9 cellular contexts compared by ENCODE assay signal in genomic region chr1:12001996-12002493, GRCh38. TPM values are rescaled to one million over a fixed set of nuclear protein-coding genes. Genes with fewer than 3 reads are reported as not detected.
DNase-seq lines count a peak whose midpoint lies in the region; FAIRE-seq and TF ChIP-seq lines count a peak whose summit lies in the region.
"Had no signal": no experiment of that assay in that cellular context is flagged by ENCODE, and none has a peak within 500 bp of the region (broad histone marks: within the 10 kb centered on the region; RNA-seq: fewer than 3 reads in every experiment).

No MANE protein-coding gene starts in this region.

- no peak for TF ChIP-seq EP300 in suprapubic skin (IDR thresholded peaks at IDR 0.05)

- H3K27ac ChIP-seq in neuronal stem cell (replicated peaks; ENCODE audit: low read length) (no peak overlapping the region), suprapubic skin (no peak overlapping the region)

- H3K79me1 ChIP-seq in neuronal stem cell (ENCODE audit: low read depth, low read length) = peaks cover 1% of the 10 kb centered on the region

- H2BK12ac ChIP-seq in neuronal stem cell (ENCODE audit: low read length) = no peak overlapping the region

- H2BK15ac ChIP-seq in neuronal stem cell (ENCODE audit: low read length) = no peak overlapping the region

- H3K4me2 ChIP-seq in neuronal stem cell (ENCODE audit: insufficient read depth, low read length, poor library complexity, severe bottlenecking) = no peak overlapping the region

- H3K14ac ChIP-seq in neuronal stem cell (ENCODE audit: low read length) = no peak overlapping the region

- H2BK120ac ChIP-seq in neuronal stem cell (ENCODE audit: low read depth, low read length) = peak overlapping the region; percentile 12

- H3K18ac ChIP-seq in neuronal stem cell (ENCODE audit: low read length) = no peak overlapping the region

- H3K23ac ChIP-seq in neuronal stem cell (ENCODE audit: low read depth, low read length, poor library complexity) = no peak overlapping the region

- H3K9me3 ChIP-seq in neuronal stem cell (replicated peaks in 1 of 2; ENCODE audit: control insufficient read depth in 2 of 2, insufficient read depth in 1 of 2, low read depth in 1 of 2, low read length in 2 of 2) (peaks cover 0 to 3% of the 10 kb centered on the region in 2 donors), suprapubic skin (no peaks in the 10 kb centered on the region)

- no peak overlapping the region for H2AK5ac ChIP-seq in neuronal stem cell (ENCODE audit: low read depth, low read length)

- no peak overlapping the region for H4K91ac ChIP-seq in neuronal stem cell (ENCODE audit: low read depth, low read length, poor library complexity)

- no peak for TF ChIP-seq CTCF in suprapubic skin (IDR thresholded peaks at IDR 0.05)
- no peak for TF ChIP-seq CTCF in GM10266 (IDR thresholded peaks at IDR 0.05; ENCODE audit: control insufficient read depth, insufficient read depth, low read depth, missing control alignments)

- peaks cover 2 to 9% of the 10 kb centered on the region in 2 donors for H3K4me1 ChIP-seq in neuronal stem cell (ENCODE audit: control insufficient read depth in 2 of 2, insufficient read depth in 1 of 2, low read depth in 1 of 2, low read length in 2 of 2)
- H3K4me1 ChIP-seq in suprapubic skin = no peaks in the 10 kb centered on the region

- H3K27me3 ChIP-seq in neuronal stem cell (ENCODE audit: control insufficient read depth in 3 of 3, insufficient read depth in 3 of 3, low read depth in 1 of 3, low read length in 3 of 3) (no peaks in the 10 kb centered on the region), suprapubic skin (no peaks in the 10 kb centered on the region)

- H2AFZ ChIP-seq in neuronal stem cell (ENCODE audit: low read length) = no peak overlapping the region

- TF ChIP-seq POLR2A in H54 (IDR thresholded peaks at IDR 0.05; ENCODE audit: low read depth, low read length) = no peak
- TF ChIP-seq POLR2A in erythroblast (IDR thresholded peaks at IDR 0.05; ENCODE audit: low read length) = no peak
- no peak for TF ChIP-seq POLR2A in suprapubic skin (IDR thresholded peaks at IDR 0.05)

- no peak overlapping the region for H3K9ac ChIP-seq in neuronal stem cell (ENCODE audit: low read depth, low read length, poor library complexity)

- peak; percentile 65 for DNase-seq in H54 (ENCODE audit: insufficient read length, low spot score)
- peak; percentile 87 for DNase-seq in RCC 7860 (ENCODE audit: low spot score)
- DNase-seq in erythroblast (lab: John Stamatoyannopoulos, UW) = peak; percentile 64 to 68
- no peak for DNase-seq in neuronal stem cell (ENCODE audit: low spot score)
- no peak for DNase-seq in suprapubic skin (ENCODE audit: low spot score in 2 of 2)
- DNase-seq in stimulated activated naive CD4-positive, alpha-beta T cell treated with Interleukin-2 at 50 U/mL for 16 hours (lab: John Stamatoyannopoulos, UW) = no peak
- no peak for DNase-seq in GM10266 (ENCODE audit: extremely low spot score)
- no peak for DNase-seq in activated naive CD4-positive, alpha-beta T cell treated with anti-CD3 and anti-CD28 coated beads, Interleukin-2, amount 50 U/mL, for 16 hours
- DNase-seq: naive B cell had no signal

- H3K4ac ChIP-seq in neuronal stem cell (ENCODE audit: low read length) = no peak overlapping the region

- WGBS in neuronal stem cell (ENCODE audit: extremely low coverage in 2 of 2, insufficient read length in 2 of 2, insufficient replicate concordance in 1 of 2), 2 donors = no CpG with 5 or more reads among the region's 10 CpGs
- 30% methylated on average over 2 of the region's 10 CpGs for WGBS in suprapubic skin

- H2BK5ac ChIP-seq in neuronal stem cell (ENCODE audit: low read length) = no peak overlapping the region

- peaks cover 66 to 85% of the 10 kb centered on the region in 2 donors for H3K36me3 ChIP-seq in neuronal stem cell (replicated peaks in 1 of 2; ENCODE audit: control insufficient read depth in 2 of 2, insufficient read depth in 2 of 2, low read length in 2 of 2)
- H3K36me3 ChIP-seq in suprapubic skin = peaks cover 100% of the 10 kb centered on the region

- peak overlapping the region; percentile 68 for H4K8ac ChIP-seq in neuronal stem cell (ENCODE audit: low read depth, low read length)

- FAIRE-seq in H54 (lab: Jason Lieb, UNC) (peak; percentile 79), RCC 7860 (lab: Jason Lieb, UNC) (peak; percentile 76)

- H3K4me3 ChIP-seq in neuronal stem cell (ENCODE audit: low read length in 2 of 2) (peak overlapping the region in 1 of 2 donors; percentile 48), suprapubic skin (no peak overlapping the region)

RNA-seq across cellular contexts. Expression of gene MIIP, which starts 17.3 kb away (rescaled TPM):
- polyA plus RNA-seq in neuronal stem cell (2013, experiment 1 of 2) = 57.1 TPM
- polyA plus RNA-seq in neuronal stem cell (2013, experiment 2 of 2) = 54.7 TPM
- total RNA-seq in suprapubic skin = 10 to 100 TPM; 31.1 to 40.3 (median 35.9) TPM

RNA-seq across cellular contexts. Expression of gene MFN2, which starts 21.8 kb away (rescaled TPM):
- 35.1 TPM for polyA plus RNA-seq in neuronal stem cell (2013, experiment 1 of 2)
- 33.9 TPM for polyA plus RNA-seq in neuronal stem cell (2013, experiment 2 of 2)
- 100 to 1,000 TPM; 106 to 146 (median 124) TPM for total RNA-seq in suprapubic skin

Comparison
In these comparisons a context has a peak if more than half of its experiments do, and no peak if none do; other contexts are left out.
1. DNase-seq: peak in H54 (single experiment), RCC 7860 (single experiment) and erythroblast (2 of 2); none in neuronal stem cell (single experiment), suprapubic skin (0 of 2), stimulated activated naive CD4-positive, alpha-beta T cell treated with Interleukin-2 at 50 U/mL for 16 hours (single experiment), GM10266 (single experiment) and activated naive CD4-positive, alpha-beta T cell treated with anti-CD3 and anti-CD28 coated beads, Interleukin-2, amount 50 U/mL, for 16 hours (single experiment).